In genomic region chr20:32974204-32975064, GRCh38 we compare ENCODE assay signal across 1 cellular context.
TF ChIP-seq lines count a peak whose summit lies in the region.

No MANE protein-coding gene starts in this region.

TF ChIP-seq in H1, 55 proteins besides CTCF, POLR2A, EP300 and RAD21:
- 0 out of 2 replicates have a peak, but pooled peaks have one; percentile 24 for TF ChIP-seq SP1 (IDR thresholded peaks at IDR 0.05; ENCODE audit: low read depth, low read length)
